In genomic region chr13:112690242-112690943, GRCh38 we compare ENCODE assay signal across 8 cellular contexts. TPM values are rescaled to one million over a fixed set of nuclear protein-coding genes. Genes with fewer than 3 reads are reported as not detected.
A peak's percentile ranks its signal among the peaks of the same experiment; 100 is the strongest.
DNase-seq lines count a peak whose midpoint lies in the region; ATAC-seq, FAIRE-seq and TF ChIP-seq lines count a peak whose summit lies in the region.

No MANE protein-coding gene starts in this region.

- DNase-seq in CD1c-positive myeloid dendritic cell (ENCODE audit: extremely low spot score), result peak; percentile 41
- no peak for DNase-seq in bronchial epithelial cell (ENCODE audit: low read depth)
- peak; percentile 83 for DNase-seq in left kidney (ENCODE audit: low read depth, low spot score)
- peak; percentile 4 to 34 for DNase-seq in stimulated activated CD4-positive, alpha-beta T cell treated with anti-CD3 and anti-CD28 coated beads, Interleukin-4, amount 100 ng/mL, for 4 hours
- no peak for DNase-seq in superior temporal gyrus (ENCODE audit: extremely low spot score)

- ATAC-seq in GM19023 (IDR thresholded peaks at IDR 0.05; ENCODE audit: unreplicated experiment), result peak; percentile 30
- ATAC-seq in HG03097 (IDR thresholded peaks at IDR 0.05; ENCODE audit: low FRiP score, unreplicated experiment), result peak; percentile 21

- no peak for TF ChIP-seq CTCF in bronchial epithelial cell (IDR thresholded peaks at IDR 0.05; ENCODE audit: insufficient read depth, low read length, severe bottlenecking)

- H3K27me3 ChIP-seq in bronchial epithelial cell (ENCODE audit: control insufficient read depth, insufficient read depth, low read length), result no peaks in the 10 kb centered on the region

- peak; percentile 25; the same call in 1 of the 2 replicates for TF ChIP-seq POLR2A in Raji (IDR thresholded peaks at IDR 0.05; ENCODE audit: insufficient read depth, low read depth, low read length)

- peak overlapping the region; percentile 64 for H3K4me3 ChIP-seq in bronchial epithelial cell (ENCODE audit: low read depth, low read length)

- no peak for FAIRE-seq in bronchial epithelial cell (lab: Jason Lieb, UNC)

- H3K36me3 ChIP-seq in bronchial epithelial cell (ENCODE audit: control insufficient read depth, insufficient read depth, low read length), result no peaks in the 10 kb centered on the region

RNA-seq across cellular contexts. Expression of gene ATP11A, which starts 0.6 kb away (rescaled TPM):
- total RNA-seq in bronchial epithelial cell, result 4.7 and 6.1 TPM in 2 replicates

Comparison
In these comparisons a context has a peak if more than half of its experiments do, and no peak if none do; other contexts are left out.
1. DNase-seq: peak in CD1c-positive myeloid dendritic cell (single experiment), left kidney (single experiment) and stimulated activated CD4-positive, alpha-beta T cell treated with anti-CD3 and anti-CD28 coated beads, Interleukin-4, amount 100 ng/mL, for 4 hours (2 of 2); none in bronchial epithelial cell (single experiment) and superior temporal gyrus (single experiment).